ENCODE assay signal across 9 cellular contexts in genomic region chr4:53015681-53016080, GRCh38.
DNase-seq lines count a peak whose midpoint lies in the region; ATAC-seq, FAIRE-seq and TF ChIP-seq lines count a peak whose summit lies in the region.
"Had no signal": no experiment of that assay in that cellular context is flagged by ENCODE, and none has a peak within 500 bp of the region (broad histone marks: within the 10 kb centered on the region; RNA-seq: fewer than 3 reads in every experiment).

No MANE protein-coding gene starts in this region.

- no peak overlapping the region for H3K4me2 ChIP-seq in OCI-LY3 (ENCODE audit: low read length)

- no peaks in the 10 kb centered on the region for H3K4me1 ChIP-seq in OCI-LY3 (ENCODE audit: low read length)
- H3K4me1 ChIP-seq in esophagus muscularis mucosa = peaks cover 26 to 38% (median 33%) of the 10 kb centered on the region in 4 donors
- H3K4me1 ChIP-seq in pancreas = peaks cover 21 to 52% (median 45%) of the 10 kb centered on the region in 3 donors

- WGBS in esophagus muscularis mucosa = 48% methylated on average over 5 of the region's 5 CpGs
- WGBS in pancreas, 2 donors = 28 to 33% methylated on average over 5 of the region's 5 CpGs

- POLR2A ChIA-PET in AG04449 (lab: Yijun Ruan, JAX) = no interaction called here

- ATAC-seq in pancreas (peak in 3 of 4 donors; percentile 25 to 51 (median 38)), GM18519 (IDR thresholded peaks at IDR 0.05; ENCODE audit: low FRiP score, unreplicated experiment) (no peak), HG02973 (IDR thresholded peaks at IDR 0.05; ENCODE audit: unreplicated experiment) (no peak)

- no peaks in the 10 kb centered on the region for H3K79me2 ChIP-seq in OCI-LY3 (ENCODE audit: low read length)

- CTCF ChIA-PET in AG04449 (lab: Yijun Ruan, JAX) = interaction anchor here (0.7 to 4.9 kb wide), 57 partner anchors 8 to 1261 kb away, joined by 3 to 63 read pairs (median 3); no protein-coding TSS in a partner anchor

- no peak overlapping the region for H3K9ac ChIP-seq in OCI-LY3 (ENCODE audit: low read length)

- no peak for FAIRE-seq in pancreas (lab: Jason Lieb, UNC)

- H3K36me3 ChIP-seq in OCI-LY3 (replicated peaks; ENCODE audit: low read depth, low read length) (no peaks in the 10 kb centered on the region), esophagus muscularis mucosa (no peaks in the 10 kb centered on the region), pancreas (no peaks in the 10 kb centered on the region)

- TF ChIP-seq CTCF in AG04449 (IDR thresholded peaks at IDR 0.05; ENCODE audit: insufficient read depth, low read length, missing control alignments) (peak; percentile 54), GM20000 (IDR thresholded peaks at IDR 0.05; ENCODE audit: extremely low read depth, missing control alignments) (peak; percentile 36), OCI-LY3 (IDR thresholded peaks at IDR 0.05; ENCODE audit: low read depth, low read length) (peak; percentile 56), esophagus muscularis mucosa (IDR thresholded peaks at IDR 0.05) (peak; percentile 26 to 53 (median 49)), pancreas (IDR thresholded peaks at IDR 0.05) (peak in 3 of 4 donors; percentile 32 to 41 (median 36))

- H3K9me3 ChIP-seq in OCI-LY3 (ENCODE audit: insufficient read depth, low read length) = no peaks in the 10 kb centered on the region
- H3K9me3 ChIP-seq in esophagus muscularis mucosa = no peaks in the 10 kb centered on the region
- no peaks in the 10 kb centered on the region for H3K9me3 ChIP-seq in pancreas

- intact Hi-C loops in esophagus muscularis mucosa (cut with DNase I) = loop anchor here (10.0 kb wide), 1 partner anchor 359 kb away; the partner anchor contains the start of gene FIP1L1
- intact Hi-C loops in pancreas (cut with DNase I) = no loop called here
- intact Hi-C loops in posterior vena cava (cut with DNase I) = no loop called here

- H3K4me3 ChIP-seq in AG04449 (ENCODE audit: low read depth, low read length) = no peak overlapping the region
- no peak overlapping the region for H3K4me3 ChIP-seq in OCI-LY3 (ENCODE audit: low read length)
- no peak overlapping the region for H3K4me3 ChIP-seq in esophagus muscularis mucosa
- H3K4me3 ChIP-seq in pancreas = no peak overlapping the region

- DNase-seq in AG04449 (ENCODE audit: low read depth, low spot score) (no peak), GM20000 (ENCODE audit: low spot score) (no peak), esophagus muscularis mucosa (ENCODE audit: extremely low spot score) (no peak), pancreas (no peak), posterior vena cava (ENCODE audit: low spot score) (no peak)

- no peak overlapping the region for H3K27ac ChIP-seq in OCI-LY3 (ENCODE audit: low read length)
- H3K27ac ChIP-seq in esophagus muscularis mucosa (replicated peaks in 1 of 4) = peak overlapping the region in 1 of 4 donors; percentile 24
- no peak overlapping the region for H3K27ac ChIP-seq in pancreas
- H3K27ac ChIP-seq: epithelial cell of prostate had no signal

- TF ChIP-seq POLR2A in esophagus muscularis mucosa (IDR thresholded peaks at IDR 0.05; ENCODE audit: low read depth) = no peak

- no peaks in the 10 kb centered on the region for H3K27me3 ChIP-seq in OCI-LY3 (ENCODE audit: low read depth, low read length)
- H3K27me3 ChIP-seq in esophagus muscularis mucosa = no peaks in the 10 kb centered on the region
- H3K27me3 ChIP-seq in pancreas = no peaks in the 10 kb centered on the region

- TF ChIP-seq EP300 in esophagus muscularis mucosa (IDR thresholded peaks at IDR 0.05) = no peak

- no peaks in the 10 kb centered on the region for H4K20me1 ChIP-seq in OCI-LY3 (ENCODE audit: insufficient read depth, low read length)

- no peak overlapping the region for H2AFZ ChIP-seq in OCI-LY3 (ENCODE audit: low read depth, low read length)

Comparison
In these comparisons a context has a peak if more than half of its experiments do, and no peak if none do; other contexts are left out.
1. ATAC-seq: peak in pancreas (3 of 4); none in GM18519 (single experiment) and HG02973 (single experiment).
2. Peak in every context shown above with its lines, with median percentiles within 50 percentile points of each other: CTCF ChIP-seq.